Comparison of ENCODE assay signal across 1 cellular context in the genomic region with DNA sequence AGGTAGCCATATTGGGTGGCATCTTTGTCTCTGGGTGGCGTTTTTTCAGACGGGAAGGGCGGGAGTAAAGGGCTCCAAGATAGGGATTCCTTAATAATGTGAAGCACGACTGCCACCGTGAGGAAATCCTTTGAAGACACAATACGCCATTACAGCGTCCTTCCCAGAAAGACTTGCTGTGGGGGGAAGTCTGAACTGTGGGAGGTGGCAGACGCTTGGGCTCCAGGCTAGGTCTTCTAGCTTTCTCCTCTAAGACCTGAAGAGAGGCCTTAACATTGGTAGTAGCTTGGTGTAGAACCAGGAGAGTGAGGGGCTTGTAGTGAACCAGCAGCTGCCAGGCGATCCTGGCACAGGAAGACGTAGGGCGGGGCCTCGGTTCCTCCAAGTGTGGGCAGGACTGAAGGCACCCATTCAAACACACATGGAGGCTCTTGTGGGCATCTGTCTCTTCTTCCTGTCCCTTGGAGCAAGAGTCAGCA.
A peak's percentile ranks its signal among the peaks of the same experiment; 100 is the strongest.
TF ChIP-seq lines count a peak whose summit lies in the region.

No MANE protein-coding gene starts in this region.

TF ChIP-seq in HEK293, 187 proteins besides CTCF, POLR2A, EP300 and RAD21 (continued from another document and continues in another):
- TF ChIP-seq PRDM10 (tag by site-specific recombination; IDR thresholded peaks at IDR 0.05) (no peak), ZNF2 (tag by site-specific recombination; IDR thresholded peaks at IDR 0.05) (no peak), ZNF416 (tag by site-specific recombination; IDR thresholded peaks at IDR 0.05) (no peak), YY1 (tag by site-specific recombination; IDR thresholded peaks at IDR 0.05) (peak; percentile 77), ZNF302 (tag by site-specific recombination; IDR thresholded peaks at IDR 0.05; ENCODE audit: low read depth) (no peak), KLF10 (tag by site-specific recombination; IDR thresholded peaks at IDR 0.05) (peak; percentile 39; the same call in 1 of the 2 replicates), BCL11A (tag by site-specific recombination; IDR thresholded peaks at IDR 0.05; ENCODE audit: low read depth) (no peak), ZNF610 (tag by site-specific recombination; IDR thresholded peaks at IDR 0.05; ENCODE audit: borderline replicate concordance) (no peak), GLIS2 (tag by site-specific recombination; IDR thresholded peaks at IDR 0.05) (peak; percentile 52; the same call in 1 of the 2 replicates), ZSCAN30 (tag by site-specific recombination; IDR thresholded peaks at IDR 0.05) (0 out of 2 replicates have a peak, but pooled peaks have one; percentile 28), ZNF76 (tag by site-specific recombination; IDR thresholded peaks at IDR 0.05; ENCODE audit: borderline replicate concordance, low read depth) (peak; percentile 87), ZNF426 (tag by site-specific recombination; IDR thresholded peaks at IDR 0.05) (no peak), ZNF214 (tag by site-specific recombination; IDR thresholded peaks at IDR 0.05; ENCODE audit: borderline replicate concordance) (no peak), ZNF239 (tag by site-specific recombination; IDR thresholded peaks at IDR 0.05) (no peak), ZNF658 (tag by site-specific recombination; IDR thresholded peaks at IDR 0.05) (no peak), ZSCAN5A (tag by site-specific recombination; IDR thresholded peaks at IDR 0.05) (no peak), ZNF501 (tag by site-specific recombination; IDR thresholded peaks at IDR 0.05) (no peak), ZNF24 (tag by site-specific recombination; IDR thresholded peaks at IDR 0.05) (no peak), ZNF654 (tag by site-specific recombination; IDR thresholded peaks at IDR 0.05; ENCODE audit: low read depth) (peak; percentile 94), ZNF354C (tag by site-specific recombination; IDR thresholded peaks at IDR 0.05; ENCODE audit: borderline replicate concordance, low read depth) (no peak), KLF16 (tag by site-specific recombination; IDR thresholded peaks at IDR 0.05) (no peak), EGR2 (tag by site-specific recombination; IDR thresholded peaks at IDR 0.05; ENCODE audit: low read depth) (no peak), KLF1 (tag by site-specific recombination; IDR thresholded peaks at IDR 0.05) (no peak), ZBTB48 (tag by site-specific recombination; IDR thresholded peaks at IDR 0.05) (no peak), SP2 (tag by site-specific recombination; IDR thresholded peaks at IDR 0.05) (peak; percentile 39; the same call in 1 of the 2 replicates), ZNF335 (tag by site-specific recombination; conservative IDR thresholded peaks at IDR 0.05) (peak; percentile 37; the same call in 1 of the 2 replicates), ZNF449 (tag by site-specific recombination; IDR thresholded peaks at IDR 0.05) (no peak), ZNF664 (tag by site-specific recombination; IDR thresholded peaks at IDR 0.05) (no peak), SP3 (tag by site-specific recombination; IDR thresholded peaks at IDR 0.05) (peak; percentile 53; the same call in 1 of the 2 replicates), ZBTB21 (tag by site-specific recombination; IDR thresholded peaks at IDR 0.05) (no peak), ZBTB11 (tag by site-specific recombination; conservative IDR thresholded peaks at IDR 0.05; ENCODE audit: low read depth) (no peak; the same call in 1 of the 2 replicates)
- TF ChIP-seq, protein P1, sequence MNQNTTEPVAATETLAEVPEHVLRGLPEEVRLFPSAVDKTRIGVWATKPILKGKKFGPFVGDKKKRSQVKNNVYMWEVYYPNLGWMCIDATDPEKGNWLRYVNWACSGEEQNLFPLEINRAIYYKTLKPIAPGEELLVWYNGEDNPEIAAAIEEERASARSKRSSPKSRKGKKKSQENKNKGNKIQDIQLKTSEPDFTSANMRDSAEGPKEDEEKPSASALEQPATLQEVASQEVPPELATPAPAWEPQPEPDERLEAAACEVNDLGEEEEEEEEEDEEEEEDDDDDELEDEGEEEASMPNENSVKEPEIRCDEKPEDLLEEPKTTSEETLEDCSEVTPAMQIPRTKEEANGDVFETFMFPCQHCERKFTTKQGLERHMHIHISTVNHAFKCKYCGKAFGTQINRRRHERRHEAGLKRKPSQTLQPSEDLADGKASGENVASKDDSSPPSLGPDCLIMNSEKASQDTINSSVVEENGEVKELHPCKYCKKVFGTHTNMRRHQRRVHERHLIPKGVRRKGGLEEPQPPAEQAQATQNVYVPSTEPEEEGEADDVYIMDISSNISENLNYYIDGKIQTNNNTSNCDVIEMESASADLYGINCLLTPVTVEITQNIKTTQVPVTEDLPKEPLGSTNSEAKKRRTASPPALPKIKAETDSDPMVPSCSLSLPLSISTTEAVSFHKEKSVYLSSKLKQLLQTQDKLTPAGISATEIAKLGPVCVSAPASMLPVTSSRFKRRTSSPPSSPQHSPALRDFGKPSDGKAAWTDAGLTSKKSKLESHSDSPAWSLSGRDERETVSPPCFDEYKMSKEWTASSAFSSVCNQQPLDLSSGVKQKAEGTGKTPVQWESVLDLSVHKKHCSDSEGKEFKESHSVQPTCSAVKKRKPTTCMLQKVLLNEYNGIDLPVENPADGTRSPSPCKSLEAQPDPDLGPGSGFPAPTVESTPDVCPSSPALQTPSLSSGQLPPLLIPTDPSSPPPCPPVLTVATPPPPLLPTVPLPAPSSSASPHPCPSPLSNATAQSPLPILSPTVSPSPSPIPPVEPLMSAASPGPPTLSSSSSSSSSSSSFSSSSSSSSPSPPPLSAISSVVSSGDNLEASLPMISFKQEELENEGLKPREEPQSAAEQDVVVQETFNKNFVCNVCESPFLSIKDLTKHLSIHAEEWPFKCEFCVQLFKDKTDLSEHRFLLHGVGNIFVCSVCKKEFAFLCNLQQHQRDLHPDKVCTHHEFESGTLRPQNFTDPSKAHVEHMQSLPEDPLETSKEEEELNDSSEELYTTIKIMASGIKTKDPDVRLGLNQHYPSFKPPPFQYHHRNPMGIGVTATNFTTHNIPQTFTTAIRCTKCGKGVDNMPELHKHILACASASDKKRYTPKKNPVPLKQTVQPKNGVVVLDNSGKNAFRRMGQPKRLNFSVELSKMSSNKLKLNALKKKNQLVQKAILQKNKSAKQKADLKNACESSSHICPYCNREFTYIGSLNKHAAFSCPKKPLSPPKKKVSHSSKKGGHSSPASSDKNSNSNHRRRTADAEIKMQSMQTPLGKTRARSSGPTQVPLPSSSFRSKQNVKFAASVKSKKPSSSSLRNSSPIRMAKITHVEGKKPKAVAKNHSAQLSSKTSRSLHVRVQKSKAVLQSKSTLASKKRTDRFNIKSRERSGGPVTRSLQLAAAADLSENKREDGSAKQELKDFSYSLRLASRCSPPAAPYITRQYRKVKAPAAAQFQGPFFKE (tag by site-specific recombination; IDR thresholded peaks at IDR 0.05; ENCODE audit: borderline replicate concordance), result no peak
- TF ChIP-seq, protein P2, sequence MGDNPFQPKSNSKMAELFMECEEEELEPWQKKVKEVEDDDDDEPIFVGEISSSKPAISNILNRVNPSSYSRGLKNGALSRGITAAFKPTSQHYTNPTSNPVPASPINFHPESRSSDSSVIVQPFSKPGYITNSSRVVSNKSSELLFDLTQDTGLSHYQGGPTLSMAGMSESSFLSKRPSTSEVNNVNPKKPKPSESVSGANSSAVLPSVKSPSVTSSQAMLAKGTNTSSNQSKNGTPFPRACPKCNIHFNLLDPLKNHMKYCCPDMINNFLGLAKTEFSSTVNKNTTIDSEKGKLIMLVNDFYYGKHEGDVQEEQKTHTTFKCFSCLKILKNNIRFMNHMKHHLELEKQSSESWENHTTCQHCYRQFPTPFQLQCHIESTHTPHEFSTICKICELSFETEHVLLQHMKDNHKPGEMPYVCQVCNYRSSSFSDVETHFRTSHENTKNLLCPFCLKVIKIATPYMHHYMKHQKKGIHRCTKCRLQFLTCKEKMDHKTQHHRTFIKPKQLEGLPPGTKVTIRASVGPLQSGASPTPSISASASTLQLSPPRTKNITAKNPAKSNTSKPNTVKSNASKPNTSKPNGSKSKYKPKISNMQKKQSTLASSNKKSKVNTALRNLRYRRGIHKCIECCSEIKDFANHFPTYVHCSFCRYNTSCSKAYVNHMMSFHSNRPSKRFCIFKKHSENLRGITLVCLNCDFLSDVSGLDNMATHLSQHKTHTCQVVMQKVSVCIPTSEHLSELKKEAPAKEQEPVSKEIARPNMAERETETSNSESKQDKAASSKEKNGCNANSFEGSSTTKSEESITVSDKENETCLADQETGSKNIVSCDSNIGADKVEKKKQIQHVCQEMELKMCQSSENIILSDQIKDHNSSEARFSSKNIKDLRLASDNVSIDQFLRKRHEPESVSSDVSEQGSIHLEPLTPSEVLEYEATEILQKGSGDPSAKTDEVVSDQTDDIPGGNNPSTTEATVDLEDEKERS (tag by site-specific recombination; IDR thresholded peaks at IDR 0.05), result no peak
- TF ChIP-seq, protein P3, sequence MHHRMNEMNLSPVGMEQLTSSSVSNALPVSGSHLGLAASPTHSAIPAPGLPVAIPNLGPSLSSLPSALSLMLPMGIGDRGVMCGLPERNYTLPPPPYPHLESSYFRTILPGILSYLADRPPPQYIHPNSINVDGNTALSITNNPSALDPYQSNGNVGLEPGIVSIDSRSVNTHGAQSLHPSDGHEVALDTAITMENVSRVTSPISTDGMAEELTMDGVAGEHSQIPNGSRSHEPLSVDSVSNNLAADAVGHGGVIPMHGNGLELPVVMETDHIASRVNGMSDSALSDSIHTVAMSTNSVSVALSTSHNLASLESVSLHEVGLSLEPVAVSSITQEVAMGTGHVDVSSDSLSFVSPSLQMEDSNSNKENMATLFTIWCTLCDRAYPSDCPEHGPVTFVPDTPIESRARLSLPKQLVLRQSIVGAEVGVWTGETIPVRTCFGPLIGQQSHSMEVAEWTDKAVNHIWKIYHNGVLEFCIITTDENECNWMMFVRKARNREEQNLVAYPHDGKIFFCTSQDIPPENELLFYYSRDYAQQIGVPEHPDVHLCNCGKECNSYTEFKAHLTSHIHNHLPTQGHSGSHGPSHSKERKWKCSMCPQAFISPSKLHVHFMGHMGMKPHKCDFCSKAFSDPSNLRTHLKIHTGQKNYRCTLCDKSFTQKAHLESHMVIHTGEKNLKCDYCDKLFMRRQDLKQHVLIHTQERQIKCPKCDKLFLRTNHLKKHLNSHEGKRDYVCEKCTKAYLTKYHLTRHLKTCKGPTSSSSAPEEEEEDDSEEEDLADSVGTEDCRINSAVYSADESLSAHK (tag by site-specific recombination; IDR thresholded peaks at IDR 0.05), result no peak
